Comparison of ENCODE assay signal across 8 cellular contexts in the genomic region with DNA sequence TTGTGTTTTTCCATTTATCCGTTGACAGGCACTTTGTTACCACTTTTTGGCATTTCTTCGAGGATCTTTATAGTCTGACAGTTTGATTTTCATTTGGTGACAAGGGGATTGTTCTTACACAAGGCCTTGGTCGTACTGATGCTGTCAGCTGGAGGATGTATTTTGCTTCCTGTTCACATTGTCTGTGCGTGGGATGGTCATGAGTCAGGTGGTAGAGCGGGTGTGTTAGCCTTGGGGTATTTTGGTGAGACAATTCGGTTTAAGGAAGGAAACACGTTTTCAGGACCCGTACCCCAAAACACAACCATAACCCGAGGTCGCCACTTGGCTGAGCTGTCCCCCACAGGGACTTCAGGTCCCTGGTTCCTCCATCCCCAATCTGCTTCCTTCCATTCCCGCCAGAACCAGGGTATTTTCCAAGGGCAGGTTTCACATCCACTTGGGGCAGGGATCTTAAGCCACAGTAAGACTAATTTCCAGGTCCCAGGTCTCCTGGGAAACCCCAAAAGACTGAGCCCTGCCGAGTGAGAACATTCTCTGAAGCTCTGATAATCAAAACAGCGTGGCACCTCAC. TPM values are rescaled to one million over a fixed set of nuclear protein-coding genes. Genes with fewer than 3 reads are reported as not detected.
DNase-seq lines count a peak whose midpoint lies in the region; ATAC-seq and TF ChIP-seq lines count a peak whose summit lies in the region.

No MANE protein-coding gene starts in this region.

- H3K9me3 Mint-ChIP-seq in activated CD8-positive, alpha-beta T cell treated with anti-CD3 and anti-CD28 coated beads for 36 hours, result no peaks in the 10 kb centered on the region
- H3K9me3 Mint-ChIP-seq in stimulated activated effector memory CD8-positive, alpha-beta T cell treated with anti-CD3 and anti-CD28 coated beads, Interleukin-12 subunit alpha, Interleukin-12 subunit beta, amount 100 ng/mL, for 72 hours, result no peaks in the 10 kb centered on the region

- no peaks in the 10 kb centered on the region for H3K27me3 ChIP-seq in HL-60 (ENCODE audit: insufficient read depth, poor library complexity, severe bottlenecking)

- H3K4me3 Mint-ChIP-seq in activated CD8-positive, alpha-beta T cell treated with anti-CD3 and anti-CD28 coated beads for 36 hours, result peak overlapping the region; percentile 4
- peak overlapping the region; percentile 43 for H3K4me3 Mint-ChIP-seq in stimulated activated effector memory CD8-positive, alpha-beta T cell treated with anti-CD3 and anti-CD28 coated beads, Interleukin-12 subunit alpha, Interleukin-12 subunit beta, amount 100 ng/mL, for 72 hours

- H3K27ac Mint-ChIP-seq in activated CD8-positive, alpha-beta T cell treated with anti-CD3 and anti-CD28 coated beads for 36 hours, result peak overlapping the region; percentile 85
- H3K27ac Mint-ChIP-seq in stimulated activated effector memory CD8-positive, alpha-beta T cell treated with anti-CD3 and anti-CD28 coated beads, Interleukin-12 subunit alpha, Interleukin-12 subunit beta, amount 100 ng/mL, for 72 hours, result peak overlapping the region; percentile 69

- ATAC-seq in activated CD8-positive, alpha-beta T cell treated with anti-CD3 and anti-CD28 coated beads for 36 hours, result peak; percentile 92
- peak; percentile 92 for ATAC-seq in stimulated activated effector memory CD8-positive, alpha-beta T cell treated with anti-CD3 and anti-CD28 coated beads, Interleukin-12 subunit alpha, Interleukin-12 subunit beta, amount 100 ng/mL, for 72 hours
- ATAC-seq in HG03280 (IDR thresholded peaks at IDR 0.05; ENCODE audit: unreplicated experiment) (no peak), HG02938 (IDR thresholded peaks at IDR 0.05; ENCODE audit: unreplicated experiment) (no peak)

- peaks cover 46% of the 10 kb centered on the region for H3K4me1 Mint-ChIP-seq in activated CD8-positive, alpha-beta T cell treated with anti-CD3 and anti-CD28 coated beads for 36 hours (ENCODE audit: low read depth)
- peaks cover 72% of the 10 kb centered on the region for H3K4me1 Mint-ChIP-seq in stimulated activated effector memory CD8-positive, alpha-beta T cell treated with anti-CD3 and anti-CD28 coated beads, Interleukin-12 subunit alpha, Interleukin-12 subunit beta, amount 100 ng/mL, for 72 hours

- H3K36me3 Mint-ChIP-seq in activated CD8-positive, alpha-beta T cell treated with anti-CD3 and anti-CD28 coated beads for 36 hours (ENCODE audit: low read depth), result peaks cover 14% of the 10 kb centered on the region
- H3K36me3 Mint-ChIP-seq in stimulated activated effector memory CD8-positive, alpha-beta T cell treated with anti-CD3 and anti-CD28 coated beads, Interleukin-12 subunit alpha, Interleukin-12 subunit beta, amount 100 ng/mL, for 72 hours, result peaks cover 53% of the 10 kb centered on the region

- H3K27me3 Mint-ChIP-seq in activated CD8-positive, alpha-beta T cell treated with anti-CD3 and anti-CD28 coated beads for 36 hours, result no peaks in the 10 kb centered on the region

- TF ChIP-seq CTCF in HL-60 (IDR thresholded peaks at IDR 0.05; ENCODE audit: insufficient read depth, low read length) (no peak), fibroblast of mammary gland (conservative IDR thresholded peaks at IDR 0.05; ENCODE audit: control insufficient read depth, insufficient read depth, low read depth, low read length) (no peak)
- TF ChIP-seq CTCF in activated CD8-positive, alpha-beta T cell treated with anti-CD3 and anti-CD28 coated beads for 36 hours (IDR thresholded peaks at IDR 0.05), result no peak

- DNase-seq in HL-60 (ENCODE audit: low read depth in 1 of 2, low spot score in 1 of 2) (peak in 1 of 2 experiments; percentile 65), fibroblast of mammary gland (ENCODE audit: low read depth) (peak; percentile 58), DMS 273 (lab: John Stamatoyannopoulos, UW; ENCODE audit: unreplicated experiment) (no peak), SKM-1 treated with dmso at 0.1 percent for 144 hours (lab: John Stamatoyannopoulos, UW; ENCODE audit: unreplicated experiment) (no peak)
- DNase-seq in activated CD8-positive, alpha-beta T cell treated with anti-CD3 and anti-CD28 coated beads for 36 hours, result peak; percentile 82
- DNase-seq in stimulated activated effector memory CD8-positive, alpha-beta T cell treated with anti-CD3 and anti-CD28 coated beads, Interleukin-12 subunit alpha, Interleukin-12 subunit beta, amount 100 ng/mL, for 72 hours (ENCODE audit: low spot score in 2 of 2), result no peak

- intact Hi-C loops in activated CD8-positive, alpha-beta T cell treated with anti-CD3 and anti-CD28 coated beads for 36 hours (cut with micrococcal nuclease), result loop anchor here (5.0 kb wide), 1 partner anchor 37 kb away; no protein-coding TSS in a partner anchor

- POLR2A ChIA-PET in activated CD8-positive, alpha-beta T cell treated with anti-CD3 and anti-CD28 coated beads for 36 hours (lab: Charles Lee), result interaction anchor here (0.9 kb wide), 1 partner anchor 15 kb away, joined by 5 read pairs; the partner anchor contains the start of gene MYO9B

- CTCF ChIA-PET in activated CD8-positive, alpha-beta T cell treated with anti-CD3 and anti-CD28 coated beads for 36 hours (lab: Charles Lee), result no interaction called here

- H3K4me3 ChIP-seq in HL-60 (replicated peaks; ENCODE audit: insufficient read depth, low read length), result no peak overlapping the region
- no peak overlapping the region for H3K4me3 ChIP-seq in fibroblast of mammary gland (ENCODE audit: control insufficient read depth, low read depth, low read length)

- peak overlapping the region; percentile 69 for H3K27ac ChIP-seq in HL-60 (replicated peaks)

RNA-seq across cellular contexts. Expression of gene MYO9B, which starts 15.0 kb away (rescaled TPM):
- 100 to 1,000 TPM; 111 to 112 TPM for total RNA-seq in activated CD8-positive, alpha-beta T cell treated with anti-CD3 and anti-CD28 coated beads for 36 hours

RNA-seq across cellular contexts. Expression of gene HAUS8, which starts 15.3 kb away (rescaled TPM):
- 10 to 100 TPM; 40.7 to 41.9 TPM for total RNA-seq in activated CD8-positive, alpha-beta T cell treated with anti-CD3 and anti-CD28 coated beads for 36 hours

Comparison
In these comparisons a context has a peak if more than half of its experiments do, and no peak if none do; other contexts are left out.
1. DNase-seq: peak in activated CD8-positive, alpha-beta T cell treated with anti-CD3 and anti-CD28 coated beads for 36 hours (single experiment) and fibroblast of mammary gland (single experiment); none in stimulated activated effector memory CD8-positive, alpha-beta T cell treated with anti-CD3 and anti-CD28 coated beads, Interleukin-12 subunit alpha, Interleukin-12 subunit beta, amount 100 ng/mL, for 72 hours (0 of 2), DMS 273 (single experiment) and SKM-1 treated with dmso at 0.1 percent for 144 hours (single experiment).
2. ATAC-seq: peak in activated CD8-positive, alpha-beta T cell treated with anti-CD3 and anti-CD28 coated beads for 36 hours (single experiment) and stimulated activated effector memory CD8-positive, alpha-beta T cell treated with anti-CD3 and anti-CD28 coated beads, Interleukin-12 subunit alpha, Interleukin-12 subunit beta, amount 100 ng/mL, for 72 hours (single experiment); none in HG03280 (single experiment) and HG02938 (single experiment).